In the genomic region with DNA sequence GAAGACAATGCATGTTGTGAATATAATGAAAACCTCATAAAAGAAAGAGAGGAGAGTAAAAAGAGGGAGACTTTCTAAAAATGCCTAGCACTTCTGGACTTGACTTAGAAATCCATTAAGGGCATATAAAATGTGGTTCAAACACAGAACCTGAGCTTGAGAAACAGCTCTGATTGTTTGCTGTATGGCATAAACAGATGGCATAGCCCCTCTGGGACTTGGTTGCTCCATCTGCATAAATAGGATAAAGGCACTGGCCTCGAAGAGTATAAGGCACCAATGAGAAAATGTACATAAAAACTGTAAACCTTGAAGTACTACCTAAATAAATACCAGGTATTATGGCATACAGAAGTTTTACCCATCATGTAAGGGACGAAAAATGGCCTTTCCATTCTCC, we compare ENCODE assay signal across 20 cellular contexts. TPM values are rescaled to one million over a fixed set of nuclear protein-coding genes. Genes with fewer than 3 reads are reported as not detected.
DNase-seq lines count a peak whose midpoint lies in the region; ATAC-seq and TF ChIP-seq lines count a peak whose summit lies in the region.
"Had no signal": no experiment of that assay in that cellular context is flagged by ENCODE, and none has a peak within 500 bp of the region (broad histone marks: within the 10 kb centered on the region; RNA-seq: fewer than 3 reads in every experiment).

No MANE protein-coding gene starts in this region.

- H3K36me3 ChIP-seq in DOHH2 (ENCODE audit: control insufficient read depth, low read length), result peaks cover 81% of the 10 kb centered on the region
- peaks cover 36% of the 10 kb centered on the region for H3K36me3 ChIP-seq in OCI-LY1 (ENCODE audit: insufficient read depth, low read length)

- H3K27ac Mint-ChIP-seq in naive B cell, result peak overlapping the region in 5 of 6 donors; percentile 17 to 91 (median 74)
- H3K27ac Mint-ChIP-seq: activated naive CD8-positive, alpha-beta T cell; GM23338; T-helper 2 cell treated with Interferon-gamma antibody and Interleukin-4, amounts not matched to agents 5 μg/mL and 100 μg/mL, for 36 hours; type B pancreatic cell had no signal

- peaks cover 0 to 6% (median 0%) of the 10 kb centered on the region in 7 donors for H3K9me3 Mint-ChIP-seq in naive B cell
- H3K9me3 Mint-ChIP-seq: GM23338; T-helper 2 cell treated with Interferon-gamma antibody and Interleukin-4, amounts not matched to agents 5 μg/mL and 100 μg/mL, for 36 hours; type B pancreatic cell had no signal

- H3K9me2 ChIP-seq in DOHH2 (replicated peaks; ENCODE audit: control insufficient read depth, low read length) (no peaks in the 10 kb centered on the region), OCI-LY1 (ENCODE audit: low read depth, low read length) (no peaks in the 10 kb centered on the region)

- H3F3A ChIP-seq in DOHH2 (ENCODE audit: control insufficient read depth, insufficient read depth) (peaks cover 81% of the 10 kb centered on the region), OCI-LY1 (ENCODE audit: insufficient read depth, low read length) (0 out of 2 replicates have a peak, but pooled peaks cover 5% of the 10 kb centered on the region)

- no peaks in the 10 kb centered on the region for H3K9me3 ChIP-seq in DOHH2 (ENCODE audit: control insufficient read depth, insufficient read depth, low read length)
- H3K9me3 ChIP-seq in OCI-LY1 (ENCODE audit: low read length), result no peaks in the 10 kb centered on the region
- H3K9me3 ChIP-seq: esophagus squamous epithelium had no signal

- peak overlapping the region; percentile 94 for H3K4me2 ChIP-seq in DOHH2 (ENCODE audit: low read length)
- H3K4me2 ChIP-seq in OCI-LY1 (ENCODE audit: low read length), result peak overlapping the region; percentile 63
- H3K4me2 ChIP-seq: GM23338, KMS-11 had no signal

- H3K4me3 ChIP-seq in DOHH2 (ENCODE audit: low read length) (peak overlapping the region; percentile 72), OCI-LY1 (ENCODE audit: low read depth, low read length, poor library complexity, severe bottlenecking) (peak overlapping the region; percentile 39)
- H3K4me3 ChIP-seq: esophagus squamous epithelium, GM23338 had no signal

- H3K27me3 ChIP-seq in DOHH2 (ENCODE audit: control insufficient read depth, low read length) (no peaks in the 10 kb centered on the region), OCI-LY1 (ENCODE audit: insufficient read depth, low read length) (no peaks in the 10 kb centered on the region)
- H3K27me3 ChIP-seq: esophagus squamous epithelium had no signal

- TF ChIP-seq CTCF in DOHH2 (IDR thresholded peaks at IDR 0.05; ENCODE audit: low read depth, low read length, poor library complexity, severe bottlenecking), result no peak
- TF ChIP-seq CTCF in OCI-LY1 (IDR thresholded peaks at IDR 0.05; ENCODE audit: low read length), result no peak

- DNase-seq in NCI-H1694 (lab: John Stamatoyannopoulos, UW) (peak; percentile 89), naive B cell (no peak)
- DNase-seq in stimulated activated CD8-positive, alpha-beta memory T cell treated with anti-CD3 and anti-CD28 coated beads, Interleukin-4, amount 100 ng/mL, for 48 hours, result no peak
- DNase-seq in activated effector memory CD4-positive, alpha-beta T cell treated with Interleukin-2 at 50 U/mL for 16 hours, result no peak
- DNase-seq: activated CD8-positive, alpha-beta memory T cell treated with anti-CD3 and anti-CD28 coated beads for 24 hours; esophagus squamous epithelium; mammary epithelial cell; NCI-H1048; NCI-H774; stimulated activated CD4-positive, alpha-beta T cell treated with anti-CD3 and anti-CD28 coated beads, Interleukin-4, amount 100 ng/mL, for 4 hours had no signal

- H3K79me2 ChIP-seq in DOHH2 (ENCODE audit: control insufficient read depth, low read length) (peaks cover 90% of the 10 kb centered on the region), OCI-LY1 (ENCODE audit: insufficient read depth, low read length) (peaks cover 47% of the 10 kb centered on the region)

- H3K4me1 ChIP-seq in DOHH2 (ENCODE audit: control insufficient read depth, low read length), result peaks cover 94% of the 10 kb centered on the region
- H3K4me1 ChIP-seq in OCI-LY1 (ENCODE audit: insufficient read depth, low read length, severe bottlenecking), result peaks cover 100% of the 10 kb centered on the region
- H3K4me1 ChIP-seq: esophagus squamous epithelium had no signal

- peaks cover 10 to 15% of the 10 kb centered on the region in 2 donors for H3K36me3 Mint-ChIP-seq in naive B cell

- H3K4me3 Mint-ChIP-seq in naive B cell, result peak overlapping the region in 2 of 8 donors; percentile 15 to 25
- H3K4me3 Mint-ChIP-seq: activated naive CD8-positive, alpha-beta T cell; GM23338; T-helper 2 cell treated with Interferon-gamma antibody and Interleukin-4, amounts not matched to agents 5 μg/mL and 100 μg/mL, for 36 hours; type B pancreatic cell had no signal

- no peak overlapping the region for H2AFZ ChIP-seq in OCI-LY1 (ENCODE audit: low read length)
- H2AFZ ChIP-seq: GM23338 had no signal

- peaks cover 51 to 64% (median 61%) of the 10 kb centered on the region in 3 donors for H3K4me1 Mint-ChIP-seq in naive B cell

- ATAC-seq in naive B cell (ENCODE audit: low read depth in 2 of 2), result no peak
- no peak for ATAC-seq in GM19452 (IDR thresholded peaks at IDR 0.05; ENCODE audit: unreplicated experiment)
- ATAC-seq: activated CD4-positive, CD25-positive, alpha-beta regulatory T cell treated with anti-CD3 and anti-CD28 coated beads, Interleukin-2, amount 50 U/mL, for 24 hours; GM23338; Panc1 had no signal

- H4K20me1 ChIP-seq in DOHH2 (ENCODE audit: control insufficient read depth, insufficient read depth, low read depth, low read length) (no peaks in the 10 kb centered on the region), OCI-LY1 (ENCODE audit: insufficient read depth, low read length) (no peaks in the 10 kb centered on the region)

- H3K27ac ChIP-seq in DOHH2 (ENCODE audit: low read depth, low read length) (peak overlapping the region; percentile 95), OCI-LY1 (ENCODE audit: low read depth, low read length, poor library complexity, severe bottlenecking) (peak overlapping the region; percentile 95)
- H3K27ac ChIP-seq: esophagus squamous epithelium, KMS-11 had no signal

- H3K27me3 Mint-ChIP-seq in naive B cell, result no peaks in the 10 kb centered on the region
- H3K27me3 Mint-ChIP-seq: activated naive CD8-positive, alpha-beta T cell; type B pancreatic cell had no signal

- H3K9ac ChIP-seq in OCI-LY1 (ENCODE audit: low read length), result peak overlapping the region; percentile 60
- H3K9ac ChIP-seq: KMS-11 had no signal

RNA-seq across cellular contexts. Expression of gene MRPS27, which starts 23.8 kb away (rescaled TPM):
- polyA plus RNA-seq in naive B cell (ENCODE audit: low read depth in 6 of 6), result 10 to 100 TPM; 35.4 to 45.2 (median 40.3) TPM

RNA-seq across cellular contexts. Expression of gene PTCD2, which starts 23.9 kb away (rescaled TPM):
- 1 to 10 TPM in 5 of 6 donors, under 1 TPM in 1; 0.11 to 5.8 (median 4.6) TPM for polyA plus RNA-seq in naive B cell (ENCODE audit: low read depth in 6 of 6)
